ENCODE assay signal across 19 cellular contexts in the genomic region with DNA sequence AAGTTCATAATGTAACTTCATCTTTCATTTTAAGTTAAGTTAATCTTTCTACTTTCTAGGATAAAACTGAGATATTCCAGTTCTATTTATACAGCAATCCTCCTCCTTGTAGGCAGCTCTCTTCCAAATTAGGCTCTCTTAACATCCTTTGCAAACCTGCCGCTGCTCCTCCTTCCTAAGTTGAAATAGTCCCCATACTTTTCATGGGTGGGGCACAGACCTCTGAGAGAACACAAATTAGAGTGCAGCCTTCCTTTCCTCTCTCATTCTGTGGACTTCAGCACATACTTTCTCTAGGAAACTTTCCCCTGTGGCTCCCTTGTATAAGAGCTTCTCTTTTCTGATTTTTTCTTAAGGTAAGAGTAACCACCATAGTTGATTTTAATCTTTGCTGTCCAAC. TPM values are rescaled to one million over a fixed set of nuclear protein-coding genes. Genes with fewer than 3 reads are reported as not detected.
DNase-seq lines count a peak whose midpoint lies in the region; ATAC-seq and TF ChIP-seq lines count a peak whose summit lies in the region.
"Had no signal": no experiment of that assay in that cellular context is flagged by ENCODE, and none has a peak within 500 bp of the region (broad histone marks: within the 10 kb centered on the region; RNA-seq: fewer than 3 reads in every experiment).

No MANE protein-coding gene starts in this region.

- DNase-seq in AG20443 (ENCODE audit: low spot score) = peak; percentile 34
- peak; percentile 33 to 42 for DNase-seq in PC-9
- peak; percentile 5 to 49 for DNase-seq in trophoblast cell
- DNase-seq in UCSD-AML1 (lab: John Stamatoyannopoulos, UW; ENCODE audit: unreplicated experiment) = no peak
- DNase-seq in activated T-cell treated with anti-CD3 and anti-CD28 coated beads, Interleukin-2, amount 50 U/mL, for 24 hours = no peak
- DNase-seq in NCI-H510A (lab: John Stamatoyannopoulos, UW) = no peak
- no peak for DNase-seq in Right ventricle myocardium inferior (ENCODE audit: missing footprints)
- DNase-seq: activated CD4-positive, alpha-beta T cell treated with anti-CD3 and anti-CD28 coated beads, Interleukin-2, amount 10 ng/mL, durations not matched to agents 7 days and 5 days; CD8-positive, alpha-beta memory T cell; dermis blood vessel endothelial cell; gastrocnemius medialis; NCI-H1092; stimulated activated CD4-positive, alpha-beta T cell treated with anti-CD3 and anti-CD28 coated beads, Interleukin-1b, Interleukin-23, amount 100 ng/mL, for 48 hours; stomach had no signal

- H3K4me1 ChIP-seq in PC-9 (replicated peaks; ENCODE audit: insufficient read depth) (peaks cover 40% of the 10 kb centered on the region), gastroesophageal sphincter (peaks cover 0 to 78% (median 0%) of the 10 kb centered on the region in 3 donors), trophoblast cell (ENCODE audit: control insufficient read depth in 1 of 2, insufficient read depth in 2 of 2, low read length in 2 of 2) (peaks cover 0 to 3% of the 10 kb centered on the region in 2 experiments)
- H3K4me1 ChIP-seq: gastrocnemius medialis, neural progenitor cell, right atrium auricular region had no signal

- H2AK5ac ChIP-seq in trophoblast cell (ENCODE audit: low read length) = no peak overlapping the region

- H3K4me1 Mint-ChIP-seq in activated T-cell treated with anti-CD3 and anti-CD28 coated beads, Interleukin-2, amount 50 U/mL, for 24 hours (ENCODE audit: low read depth) = no peaks in the 10 kb centered on the region
- H3K4me1 Mint-ChIP-seq: activated CD4-positive, alpha-beta T cell treated with anti-CD3 and anti-CD28 coated beads, Interleukin-2, amount 10 ng/mL, durations not matched to agents 7 days and 5 days had no signal

- TF ChIP-seq CTCF in PC-9 (conservative IDR thresholded peaks at IDR 0.05) (no peak), gastroesophageal sphincter (IDR thresholded peaks at IDR 0.05) (no peak)

- H3K4me3 ChIP-seq in PC-9 = no peak overlapping the region
- no peak overlapping the region for H3K4me3 ChIP-seq in gastroesophageal sphincter
- H3K4me3 ChIP-seq in trophoblast cell (ENCODE audit: low read depth, low read length) = no peak overlapping the region
- H3K4me3 ChIP-seq: gastrocnemius medialis, neural progenitor cell, right atrium auricular region, stomach had no signal

- TF ChIP-seq EP300 in gastroesophageal sphincter (IDR thresholded peaks at IDR 0.05) = no peak

- no peaks in the 10 kb centered on the region for H3K27me3 Mint-ChIP-seq in activated T-cell treated with anti-CD3 and anti-CD28 coated beads, Interleukin-2, amount 50 U/mL, for 24 hours
- H3K27me3 Mint-ChIP-seq: activated CD4-positive, alpha-beta T cell treated with anti-CD3 and anti-CD28 coated beads, Interleukin-2, amount 10 ng/mL, durations not matched to agents 7 days and 5 days; CD8-positive, alpha-beta memory T cell; IgD-negative memory B cell had no signal

- no peak overlapping the region for H2BK5ac ChIP-seq in trophoblast cell (ENCODE audit: low read depth, low read length, poor library complexity)

- no peak overlapping the region for H3K23ac ChIP-seq in trophoblast cell (ENCODE audit: low read length)

- H3K79me2 ChIP-seq in PC-9 (ENCODE audit: low read depth) (no peaks in the 10 kb centered on the region), trophoblast cell (ENCODE audit: control insufficient read depth, insufficient read depth, low read length, poor library complexity) (no peaks in the 10 kb centered on the region)

- H3K9me3 Mint-ChIP-seq in activated T-cell treated with anti-CD3 and anti-CD28 coated beads, Interleukin-2, amount 50 U/mL, for 24 hours = no peaks in the 10 kb centered on the region
- H3K9me3 Mint-ChIP-seq: activated CD4-positive, alpha-beta T cell treated with anti-CD3 and anti-CD28 coated beads, Interleukin-2, amount 10 ng/mL, durations not matched to agents 7 days and 5 days; CD8-positive, alpha-beta memory T cell; IgD-negative memory B cell had no signal

- H3K27me3 ChIP-seq in PC-9 (ENCODE audit: insufficient read depth, low read depth) = no peaks in the 10 kb centered on the region
- H3K27me3 ChIP-seq in gastroesophageal sphincter = no peaks in the 10 kb centered on the region
- no peaks in the 10 kb centered on the region for H3K27me3 ChIP-seq in trophoblast cell (ENCODE audit: insufficient read depth, low read length)
- H3K27me3 ChIP-seq: gastrocnemius medialis, neural progenitor cell, right atrium auricular region, stomach had no signal

- H3K36me3 Mint-ChIP-seq in activated T-cell treated with anti-CD3 and anti-CD28 coated beads, Interleukin-2, amount 50 U/mL, for 24 hours (ENCODE audit: low read depth) = peaks cover 26% of the 10 kb centered on the region

- no peak overlapping the region for H4K91ac ChIP-seq in trophoblast cell (ENCODE audit: low read depth, low read length)

- H2BK120ac ChIP-seq in trophoblast cell (ENCODE audit: insufficient read depth, low read length, poor library complexity) = no peak overlapping the region

- H3K4me3 Mint-ChIP-seq in activated T-cell treated with anti-CD3 and anti-CD28 coated beads, Interleukin-2, amount 50 U/mL, for 24 hours = no peak overlapping the region
- H3K4me3 Mint-ChIP-seq: activated CD4-positive, alpha-beta T cell treated with anti-CD3 and anti-CD28 coated beads, Interleukin-2, amount 10 ng/mL, durations not matched to agents 7 days and 5 days; CD8-positive, alpha-beta memory T cell; IgD-negative memory B cell; neural progenitor cell had no signal

- no peaks in the 10 kb centered on the region for H3K79me1 ChIP-seq in trophoblast cell (ENCODE audit: low read length)

- no peak for ATAC-seq in gastroesophageal sphincter
- no peak for ATAC-seq in Right ventricle myocardium inferior
- ATAC-seq: gastrocnemius medialis had no signal

- POLR2A ChIA-PET in PC-9 (lab: Charles Lee; ENCODE audit: unreplicated experiment) = interaction anchor here (0.5 to 0.7 kb wide), 4 partner anchors 29 to 182 kb away, joined by 3 to 16 read pairs (median 4); partner anchors contain the start of gene RALBP1

- H4K20me1 ChIP-seq in PC-9 (ENCODE audit: insufficient read depth) = no peaks in the 10 kb centered on the region

- H3K9ac ChIP-seq in trophoblast cell (ENCODE audit: low read length) = no peak overlapping the region
- H3K9ac ChIP-seq: neural progenitor cell had no signal

- CTCF ChIA-PET in PC-9 (lab: Charles Lee) = interaction anchor here (0.6 to 1.1 kb wide), 2 partner anchors 67 to 151 kb away, joined by 3 to 5 read pairs; no protein-coding TSS in a partner anchor

- peaks cover 27% of the 10 kb centered on the region for H3F3A ChIP-seq in PC-9 (ENCODE audit: insufficient read depth, low read depth)

- H3K9me3 ChIP-seq in PC-9 (ENCODE audit: insufficient read depth, low read depth) (no peaks in the 10 kb centered on the region), gastroesophageal sphincter (no peaks in the 10 kb centered on the region), trophoblast cell (ENCODE audit: insufficient read depth, low read depth, low read length) (no peaks in the 10 kb centered on the region)
- H3K9me3 ChIP-seq: gastrocnemius medialis, right atrium auricular region, stomach had no signal

- H3K27ac ChIP-seq in PC-9 (peak overlapping the region; percentile 84), gastroesophageal sphincter (peak overlapping the region; percentile 31 to 77 (median 71)), trophoblast cell (ENCODE audit: low read depth, low read length) (no peak overlapping the region)
- H3K27ac ChIP-seq: epithelial cell of prostate, gastrocnemius medialis, neural progenitor cell, right atrium auricular region, stomach had no signal

- H4K12ac ChIP-seq in trophoblast cell (ENCODE audit: low read depth, low read length) = no peak overlapping the region

- H4K8ac ChIP-seq in trophoblast cell (ENCODE audit: low read depth, low read length) = no peak overlapping the region

- no peak overlapping the region for H2BK12ac ChIP-seq in trophoblast cell (ENCODE audit: low read length)

- no peak for TF ChIP-seq POLR2A in gastroesophageal sphincter (IDR thresholded peaks at IDR 0.05)

- no peaks in the 10 kb centered on the region for H3K9me2 ChIP-seq in PC-9 (ENCODE audit: insufficient read depth)

- H2AFZ ChIP-seq in PC-9 (no peak overlapping the region), trophoblast cell (ENCODE audit: insufficient read depth, low read length, poor library complexity) (no peak overlapping the region)
- H2AFZ ChIP-seq: neural progenitor cell had no signal

- H3K36me3 ChIP-seq in PC-9 (ENCODE audit: low read depth) (0 out of 2 replicates have a peak, but pooled peaks cover 5% of the 10 kb centered on the region), gastroesophageal sphincter (peaks cover 0 to 7% of the 10 kb centered on the region in 2 donors), trophoblast cell (ENCODE audit: control insufficient read depth in 1 of 2, insufficient read depth in 2 of 2, low read length in 2 of 2) (peaks cover 3 to 6% of the 10 kb centered on the region in 2 experiments)
- H3K36me3 ChIP-seq: neural progenitor cell had no signal

- no peak overlapping the region for H3K4ac ChIP-seq in trophoblast cell (ENCODE audit: low read depth, low read length)

- no peak overlapping the region for H3K27ac Mint-ChIP-seq in activated T-cell treated with anti-CD3 and anti-CD28 coated beads, Interleukin-2, amount 50 U/mL, for 24 hours
- H3K27ac Mint-ChIP-seq: activated CD4-positive, alpha-beta T cell treated with anti-CD3 and anti-CD28 coated beads, Interleukin-2, amount 10 ng/mL, durations not matched to agents 7 days and 5 days; IgD-negative memory B cell; neural progenitor cell had no signal

- H3K18ac ChIP-seq in trophoblast cell (ENCODE audit: low read length) = no peak overlapping the region

- BruUV-seq in PC-9 (replicated peaks; lab: Mats Ljungman, UMichigan) = no TSS peak

- H3K4me2 ChIP-seq in PC-9 (peak overlapping the region; percentile 70), trophoblast cell (ENCODE audit: low read length) (no peak overlapping the region)
- H3K4me2 ChIP-seq: neural progenitor cell had no signal

- WGBS in gastroesophageal sphincter (ENCODE audit: low coverage in 1 of 2), 2 donors = 27 to 30% methylated on average over 1 of the region's 1 CpG
- no CpG with 5 or more reads among the region's 1 CpG for WGBS in trophoblast cell (ENCODE audit: extremely low coverage, insufficient coverage, insufficient read length)

- H3K14ac ChIP-seq in trophoblast cell (ENCODE audit: low read length) = no peak overlapping the region

- intact Hi-C loops in PC-9 (cut with micrococcal nuclease; ENCODE audit: unreplicated experiment) = no loop called here
- intact Hi-C loops in Right ventricle myocardium inferior (cut with DNase I) = no loop called here

RNA-seq across cellular contexts. Expression of gene TWSG1, which starts 28.3 kb away (rescaled TPM):
- total RNA-seq in PC-9 (2021) (52.1 and 55.8 TPM in 2 replicates), gastroesophageal sphincter (100 to 1,000 TPM; 112 to 173 (median 118) TPM), Right ventricle myocardium inferior (9.8 TPM)
- 33.8 and 36.5 TPM in 2 replicates for polyA plus RNA-seq in trophoblast cell (2013)

Comparison
In these comparisons a context has a peak if more than half of its experiments do, and no peak if none do; other contexts are left out.
1. DNase-seq: peak in AG20443 (single experiment), PC-9 (2 of 2) and trophoblast cell (2 of 2); none in UCSD-AML1 (single experiment), activated T-cell treated with anti-CD3 and anti-CD28 coated beads, Interleukin-2, amount 50 U/mL, for 24 hours (single experiment), NCI-H510A (single experiment) and Right ventricle myocardium inferior (single experiment).